Comparison of ENCODE assay signal across 1 cellular context in the genomic region with DNA sequence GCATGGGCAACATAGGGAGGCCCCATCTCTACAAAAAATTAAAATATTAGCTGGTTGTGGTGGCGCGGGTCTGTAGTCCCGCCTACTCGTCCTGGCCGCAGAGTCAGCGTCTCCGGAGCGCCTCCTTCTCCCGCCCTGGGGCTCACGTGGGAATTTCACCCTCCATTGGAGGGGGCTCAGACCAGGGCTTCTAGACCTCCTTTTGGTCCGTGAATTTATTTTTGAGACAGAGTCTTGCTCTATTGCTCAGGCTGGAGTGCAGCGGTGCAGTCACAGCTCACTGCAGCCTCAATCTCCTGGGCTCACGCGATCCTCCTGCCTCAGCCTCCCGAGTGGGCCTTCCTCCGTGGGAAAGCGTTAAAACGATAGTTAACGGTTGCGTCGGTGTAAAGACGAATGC.
TF ChIP-seq lines count a peak whose summit lies in the region.

No MANE protein-coding gene starts in this region.

TF ChIP-seq in SK-N-SH treated with all-trans-retinoic acid at 6 μM for 48 hours, 23 proteins besides CTCF, POLR2A, EP300 and RAD21 (continued from another document):
- TF ChIP-seq ESRRG (CRISPR knock-in tag; IDR thresholded peaks at IDR 0.05) = no peak
